7 cellular contexts compared by ENCODE assay signal in genomic region chr5:81488862-81489261, GRCh38.
"Had no signal": no experiment of that assay in that cellular context is flagged by ENCODE, and none has a peak within 500 bp of the region (broad histone marks: within the 10 kb centered on the region; RNA-seq: fewer than 3 reads in every experiment).

No MANE protein-coding gene starts in this region.

- DNase-seq: IMR-90, KBM-7, KG1 had no signal

- H3K9ac ChIP-seq: KMS-11 had no signal

- H3K27ac ChIP-seq: HL-60, KMS-11 had no signal

- ATAC-seq: HepG2 had no signal

- FAIRE-seq: HepG2, HTR-8/SVneo had no signal

- H3K4me2 ChIP-seq: KMS-11 had no signal
